15 cellular contexts compared by ENCODE assay signal in the genomic region with DNA sequence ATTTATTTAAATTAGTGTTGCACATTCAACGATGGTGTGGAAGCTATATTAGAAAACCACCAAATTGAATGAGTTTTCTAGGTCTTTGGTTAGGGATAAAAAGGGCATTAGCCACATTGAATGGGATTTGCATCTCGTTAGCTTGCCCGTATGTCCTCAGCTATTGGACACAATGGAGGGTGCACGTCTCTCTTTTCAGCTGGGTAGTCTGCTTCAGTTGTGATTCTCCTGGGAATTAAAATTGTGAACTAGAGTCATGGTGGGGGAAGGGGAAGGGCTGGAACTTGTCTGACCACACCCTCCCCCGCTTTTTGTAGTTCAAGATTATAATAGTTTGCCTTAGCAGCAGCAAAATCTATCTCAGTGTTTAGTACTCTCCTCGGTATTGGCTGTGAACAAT. TPM values are rescaled to one million over a fixed set of nuclear protein-coding genes. Genes with fewer than 3 reads are reported as not detected.
"Had no signal": no experiment of that assay in that cellular context is flagged by ENCODE, and none has a peak within 500 bp of the region (broad histone marks: within the 10 kb centered on the region; RNA-seq: fewer than 3 reads in every experiment).

No MANE protein-coding gene starts in this region.

- DNase-seq: activated CD4-positive, alpha-beta T cell treated with anti-CD3 and anti-CD28 coated beads, Interleukin-2, amount 10 ng/mL, durations not matched to agents 24 days and 14 days; activated CD8-positive, alpha-beta T cell treated with anti-CD3 and anti-CD28 coated beads for 36 hours; activated naive CD4-positive, alpha-beta T cell treated with Interleukin-2 at 50 U/mL for 16 hours; activated naive CD8-positive, alpha-beta T cell treated with anti-CD3 and anti-CD28 coated beads, Interleukin-2, amount 10 ng/mL, durations not matched to agents 7 days and 5 days; activated T-cell treated with anti-CD3 and anti-CD28 coated beads, Interleukin-2, amount 50 U/mL, for 24 hours; effector memory CD8-positive, alpha-beta T cell; islet precursor cell; natural killer cell; occipital lobe; stimulated activated naive CD8-positive, alpha-beta T cell treated with anti-CD3 and anti-CD28 coated beads, Interleukin-15, amount 100 ng/mL, for 72 hours; T1000; testis; upper lobe of left lung had no signal

- H3K4me1 ChIP-seq: testis had no signal

- ATAC-seq: activated CD8-positive, alpha-beta T cell treated with anti-CD3 and anti-CD28 coated beads for 36 hours; effector memory CD8-positive, alpha-beta T cell; natural killer cell; stimulated activated naive CD8-positive, alpha-beta T cell treated with anti-CD3 and anti-CD28 coated beads, Interleukin-15, amount 100 ng/mL, for 72 hours had no signal

- H3K27me3 ChIP-seq: right atrium auricular region, testis, upper lobe of left lung had no signal

- H3K4me3 ChIP-seq: lung, right atrium auricular region, testis, upper lobe of left lung had no signal

- H3K9me3 ChIP-seq: right atrium auricular region, testis, upper lobe of left lung had no signal

- H3K27ac ChIP-seq: right atrium auricular region, testis, upper lobe of left lung had no signal

- H3K36me3 ChIP-seq: right atrium auricular region, upper lobe of left lung had no signal

RNA-seq across cellular contexts. Expression of gene TRIM2, which starts 23.3 kb away (rescaled TPM):
- total RNA-seq: activated CD4-positive, alpha-beta T cell treated with anti-CD3 and anti-CD28 coated beads, Interleukin-2, amount 10 ng/mL, durations not matched to agents 24 days and 14 days had no signal
